13 cellular contexts compared by ENCODE assay signal in genomic region chr5:87097664-87098063, GRCh38.
DNase-seq lines count a peak whose midpoint lies in the region; ATAC-seq and TF ChIP-seq lines count a peak whose summit lies in the region.
"Had no signal": no experiment of that assay in that cellular context is flagged by ENCODE, and none has a peak within 500 bp of the region (broad histone marks: within the 10 kb centered on the region; RNA-seq: fewer than 3 reads in every experiment).

No MANE protein-coding gene starts in this region.

- H3K27ac Mint-ChIP-seq in activated naive CD4-positive, alpha-beta T cell treated with anti-CD3 and anti-CD28 coated beads, Interleukin-2, amount 50 U/mL, for 24 hours = peak overlapping the region; percentile 27
- peak overlapping the region; percentile 80 for H3K27ac Mint-ChIP-seq in central memory CD8-positive, alpha-beta T cell (ENCODE audit: low read depth)
- H3K27ac Mint-ChIP-seq in natural killer cell treated with Interleukin-12 subunit alpha and Interleukin-12 subunit beta and Interleukin-15 and Interleukin-18, amount 100 ng/mL, for 72 hours = peak overlapping the region; percentile 55 to 79
- no peak overlapping the region for H3K27ac Mint-ChIP-seq in nephron progenitor cell

- no peaks in the 10 kb centered on the region for H3K9me3 Mint-ChIP-seq in activated naive CD4-positive, alpha-beta T cell treated with anti-CD3 and anti-CD28 coated beads, Interleukin-2, amount 50 U/mL, for 24 hours
- no peaks in the 10 kb centered on the region for H3K9me3 Mint-ChIP-seq in central memory CD8-positive, alpha-beta T cell
- H3K9me3 Mint-ChIP-seq in natural killer cell treated with Interleukin-12 subunit alpha and Interleukin-12 subunit beta and Interleukin-15 and Interleukin-18, amount 100 ng/mL, for 72 hours = peaks cover 9% of the 10 kb centered on the region
- no peaks in the 10 kb centered on the region for H3K9me3 Mint-ChIP-seq in nephron progenitor cell

- H3K36me3 Mint-ChIP-seq in activated naive CD4-positive, alpha-beta T cell treated with anti-CD3 and anti-CD28 coated beads, Interleukin-2, amount 50 U/mL, for 24 hours = no peaks in the 10 kb centered on the region
- no peaks in the 10 kb centered on the region for H3K36me3 Mint-ChIP-seq in central memory CD8-positive, alpha-beta T cell (ENCODE audit: insufficient read depth)
- H3K36me3 Mint-ChIP-seq in natural killer cell treated with Interleukin-12 subunit alpha and Interleukin-12 subunit beta and Interleukin-15 and Interleukin-18, amount 100 ng/mL, for 72 hours = peaks cover 4% of the 10 kb centered on the region
- H3K36me3 Mint-ChIP-seq in nephron progenitor cell (ENCODE audit: low read depth) = no peaks in the 10 kb centered on the region
- H3K36me3 Mint-ChIP-seq: CD4-positive, CD25-positive, alpha-beta regulatory T cell had no signal

- H3K4me3 Mint-ChIP-seq in activated naive CD4-positive, alpha-beta T cell treated with anti-CD3 and anti-CD28 coated beads, Interleukin-2, amount 50 U/mL, for 24 hours = no peak overlapping the region
- H3K4me3 Mint-ChIP-seq in central memory CD8-positive, alpha-beta T cell = no peak overlapping the region
- peak overlapping the region; percentile 41 for H3K4me3 Mint-ChIP-seq in natural killer cell treated with Interleukin-12 subunit alpha and Interleukin-12 subunit beta and Interleukin-15 and Interleukin-18, amount 100 ng/mL, for 72 hours
- no peak overlapping the region for H3K4me3 Mint-ChIP-seq in nephron progenitor cell
- H3K4me3 Mint-ChIP-seq: CD4-positive, CD25-positive, alpha-beta regulatory T cell had no signal

- ATAC-seq in central memory CD8-positive, alpha-beta T cell (replicated peaks; ENCODE audit: extremely low read depth, poor library complexity, severe bottlenecking) = no peak
- ATAC-seq in natural killer cell treated with Interleukin-12 subunit alpha and Interleukin-12 subunit beta and Interleukin-15 and Interleukin-18, amount 100 ng/mL, for 72 hours = peak; percentile 62 to 72
- no peak for ATAC-seq in HG03097 (IDR thresholded peaks at IDR 0.05; ENCODE audit: low FRiP score, unreplicated experiment)
- ATAC-seq: GM12878 had no signal

- no peak for DNase-seq in activated naive CD4-positive, alpha-beta T cell (lab: John Stamatoyannopoulos, UW)
- DNase-seq in central memory CD8-positive, alpha-beta T cell (ENCODE audit: low spot score in 2 of 2) = no peak
- DNase-seq in natural killer cell treated with Interleukin-12 subunit alpha and Interleukin-12 subunit beta and Interleukin-15 and Interleukin-18, amount 100 ng/mL, for 72 hours (ENCODE audit: low spot score) = no peak
- DNase-seq in kidney glomerular epithelial cell (lab: John Stamatoyannopoulos, UW) (no peak), nephron progenitor cell (no peak)
- DNase-seq: AML-193; CD4-positive, CD25-positive, alpha-beta regulatory T cell; DMS79; GM23248; H7 had no signal

- H3K4me1 Mint-ChIP-seq in activated naive CD4-positive, alpha-beta T cell treated with anti-CD3 and anti-CD28 coated beads, Interleukin-2, amount 50 U/mL, for 24 hours = peaks cover 41% of the 10 kb centered on the region
- H3K4me1 Mint-ChIP-seq in central memory CD8-positive, alpha-beta T cell = peaks cover 49% of the 10 kb centered on the region
- H3K4me1 Mint-ChIP-seq in natural killer cell treated with Interleukin-12 subunit alpha and Interleukin-12 subunit beta and Interleukin-15 and Interleukin-18, amount 100 ng/mL, for 72 hours (ENCODE audit: low read depth in 2 of 2) = peaks cover 50 to 66% of the 10 kb centered on the region in 2 donors
- H3K4me1 Mint-ChIP-seq in nephron progenitor cell = no peaks in the 10 kb centered on the region

- no peak for TF ChIP-seq CTCF in nephron progenitor cell (IDR thresholded peaks at IDR 0.05)

- no peaks in the 10 kb centered on the region for H3K27me3 Mint-ChIP-seq in activated naive CD4-positive, alpha-beta T cell treated with anti-CD3 and anti-CD28 coated beads, Interleukin-2, amount 50 U/mL, for 24 hours
- H3K27me3 Mint-ChIP-seq in central memory CD8-positive, alpha-beta T cell = no peaks in the 10 kb centered on the region
- H3K27me3 Mint-ChIP-seq in natural killer cell treated with Interleukin-12 subunit alpha and Interleukin-12 subunit beta and Interleukin-15 and Interleukin-18, amount 100 ng/mL, for 72 hours = no peaks in the 10 kb centered on the region
- peaks cover 8% of the 10 kb centered on the region for H3K27me3 Mint-ChIP-seq in nephron progenitor cell (ENCODE audit: low read depth, poor library complexity)
- H3K27me3 Mint-ChIP-seq: CD4-positive, CD25-positive, alpha-beta regulatory T cell had no signal

Comparison
In these comparisons a context has a peak if more than half of its experiments do, and no peak if none do; other contexts are left out.
1. ATAC-seq: peak in natural killer cell treated with Interleukin-12 subunit alpha and Interleukin-12 subunit beta and Interleukin-15 and Interleukin-18, amount 100 ng/mL, for 72 hours (2 of 2); none in central memory CD8-positive, alpha-beta T cell (single experiment) and HG03097 (single experiment).